25 cellular contexts compared by ENCODE assay signal in genomic region chr11:92796744-92797143, GRCh38.
"Had no signal": no experiment of that assay in that cellular context is flagged by ENCODE, and none has a peak within 500 bp of the region (broad histone marks: within the 10 kb centered on the region; RNA-seq: fewer than 3 reads in every experiment).

No MANE protein-coding gene starts in this region.

- H3K4me3 ChIP-seq: colonic mucosa, coronary artery, dorsolateral prefrontal cortex, esophagus muscularis mucosa, esophagus squamous epithelium, gastrocnemius medialis, gastroesophageal sphincter, heart left ventricle, heart right ventricle had no signal

- H3K4me1 ChIP-seq: colonic mucosa, esophagus muscularis mucosa, esophagus squamous epithelium, foreskin keratinocyte, gastrocnemius medialis, gastroesophageal sphincter, heart left ventricle, heart right ventricle had no signal

- H3K27ac Mint-ChIP-seq: dendritic cell treated with granulocyte-macrophage colony-stimulating factor and Interleukin-4, amounts not matched to agents 40 ng/mL and 50 ng/mL, for 4 days; effector memory CD8-positive, alpha-beta T cell; endodermal cell had no signal

- H3K27me3 Mint-ChIP-seq: dendritic cell treated with granulocyte-macrophage colony-stimulating factor and Interleukin-4, amounts not matched to agents 40 ng/mL and 50 ng/mL, for 4 days; effector memory CD8-positive, alpha-beta T cell had no signal

- H3K4me3 Mint-ChIP-seq: dendritic cell treated with granulocyte-macrophage colony-stimulating factor and Interleukin-4, amounts not matched to agents 40 ng/mL and 50 ng/mL, for 4 days; effector memory CD8-positive, alpha-beta T cell; endodermal cell had no signal

- H3K9me3 Mint-ChIP-seq: endodermal cell had no signal

- H3K36me3 ChIP-seq: colonic mucosa, esophagus muscularis mucosa, esophagus squamous epithelium, gastrocnemius medialis, gastroesophageal sphincter, heart left ventricle, heart right ventricle had no signal

- H3K9me3 ChIP-seq: colonic mucosa, esophagus muscularis mucosa, esophagus squamous epithelium, gastrocnemius medialis, gastroesophageal sphincter, heart left ventricle, heart right ventricle had no signal

- H3K27me3 ChIP-seq: colonic mucosa, dorsolateral prefrontal cortex, esophagus muscularis mucosa, esophagus squamous epithelium, foreskin keratinocyte, gastrocnemius medialis, gastroesophageal sphincter, heart left ventricle had no signal

- H3K27ac ChIP-seq: colonic mucosa, coronary artery, epithelial cell of prostate, esophagus muscularis mucosa, esophagus squamous epithelium, foreskin keratinocyte, gastrocnemius medialis, gastroesophageal sphincter, heart left ventricle, heart right ventricle had no signal

- DNase-seq: colonic mucosa; cortex of kidney; dermis blood vessel endothelial cell; dorsolateral prefrontal cortex; effector CD4-positive, alpha-beta T cell; effector CD8-positive, alpha-beta T cell; effector memory CD4-positive, alpha-beta T cell; effector memory CD8-positive, alpha-beta T cell; endodermal cell; erythroblast; esophagus squamous epithelium; foreskin fibroblast; foreskin keratinocyte; foreskin melanocyte; gastrocnemius medialis; glutamatergic neuron; head of caudate nucleus; heart left ventricle; heart right ventricle had no signal

- ATAC-seq: effector memory CD8-positive, alpha-beta T cell; esophagus mucosa; foreskin keratinocyte; gastrocnemius medialis; gastroesophageal sphincter; heart left ventricle; heart right ventricle had no signal
